In genomic region chr4:66376921-66377320, GRCh38 we compare ENCODE assay signal across 18 cellular contexts.
DNase-seq lines count a peak whose midpoint lies in the region; ATAC-seq, FAIRE-seq and TF ChIP-seq lines count a peak whose summit lies in the region.
"Had no signal": no experiment of that assay in that cellular context is flagged by ENCODE, and none has a peak within 500 bp of the region (broad histone marks: within the 10 kb centered on the region; RNA-seq: fewer than 3 reads in every experiment).

No MANE protein-coding gene starts in this region.

- H3K4me3 ChIP-seq in HepG2 (replicated peaks in 1 of 3; ENCODE audit: insufficient read depth in 1 of 3, low read depth in 2 of 3, low read length in 3 of 3) (no peak overlapping the region), right lobe of liver (no peak overlapping the region), adipocyte (ENCODE audit: low read length) (no peak overlapping the region), fibroblast of the aortic adventitia (ENCODE audit: low read depth, low read length) (no peak overlapping the region)
- H3K4me3 ChIP-seq: BLaER1 treated with 17β-estradiol and CSF1 and Interleukin-3, amounts not matched to agents 10 nM and 100 nM had no signal

- no TSS peak for BruUV-seq in HepG2 (replicated peaks; lab: Mats Ljungman, UMichigan)

- no peak for TF ChIP-seq RAD21 in HepG2 (CRISPR knock-in tag; IDR thresholded peaks at IDR 0.05)

- intact Hi-C loops in HepG2 (cut with micrococcal nuclease; ENCODE audit: unreplicated experiment): no loop called here
- intact Hi-C loops in right lobe of liver (cut with DNase I): no loop called here

- 0% methylated on average over 1 of the region's 1 CpG for WGBS in HepG2 (ENCODE audit: low lambda C conversion rate)
- 19% methylated on average over 1 of the region's 1 CpG for WGBS in right lobe of liver (ENCODE audit: insufficient coverage, low coverage, low lambda C conversion rate, missing lambda C conversion rate)

- CTCF ChIA-PET in HepG2 (lab: Yijun Ruan, JAX; ENCODE audit: low intra/inter-chr PET ratio, low total read pairs): no interaction called here

- H3K9me3 ChIP-seq in HepG2 (ENCODE audit: low read length): no peaks in the 10 kb centered on the region; the same call in 1 of the 2 replicates
- H3K9me3 ChIP-seq in right lobe of liver: no peaks in the 10 kb centered on the region
- no peaks in the 10 kb centered on the region for H3K9me3 ChIP-seq in adipocyte (ENCODE audit: control insufficient read depth, low read length)
- H3K9me3 ChIP-seq: BLaER1 treated with 17β-estradiol and CSF1 and Interleukin-3, amounts not matched to agents 10 nM and 100 nM had no signal

- DNase-seq in HepG2 (ENCODE audit: low spot score) (no peak), right lobe of liver (no peak), adipocyte (ENCODE audit: low read depth) (peak; percentile 16), fibroblast of the aortic adventitia (ENCODE audit: low read depth) (peak; percentile 38), NCI-H1417 treated with DMSO at 0.1 percent for 48 hours (lab: John Stamatoyannopoulos, UW) (no peak)
- DNase-seq in activated CD4-positive, alpha-beta T cell treated with anti-CD3 and anti-CD28 coated beads, Interleukin-2, amount 50 U/mL, for 48 hours: no peak
- DNase-seq: DMS 273 treated with DMSO at 0.1 percent for 48 hours; NCI-H1436; NCI-H2029; NCI-H2171; NCI-H446 treated with DMSO at 0.1 percent for 48 hours; NK-92 treated with Interleukin-12 subunit alpha and Interleukin-12 subunit beta, amount 100 ng/mL, for 24 hours; SIG-M5 had no signal

- TF ChIP-seq EP300 in HepG2 (IDR thresholded peaks at IDR 0.05; ENCODE audit: low read depth in 2 of 2, low read length in 2 of 2) (no peak), HepG2 (CRISPR knock-in tag; IDR thresholded peaks at IDR 0.05; ENCODE audit: borderline replicate concordance) (no peak)

- in situ Hi-C loops in HepG2 (cut with HindIII; ENCODE audit: extremely low pct_ligation_motif_present, low pct_unique_long_range_greater_than_20kb): no loop called here

- POLR2A ChIA-PET in HepG2 (lab: Yijun Ruan, JAX): no interaction called here

- H3K27me3 ChIP-seq in HepG2 (ENCODE audit: control insufficient read depth in 1 of 2, insufficient read depth in 2 of 2, low read length in 2 of 2): no peaks in the 10 kb centered on the region
- H3K27me3 ChIP-seq in right lobe of liver: no peaks in the 10 kb centered on the region
- no peaks in the 10 kb centered on the region for H3K27me3 ChIP-seq in adipocyte (replicated peaks; ENCODE audit: control insufficient read depth, insufficient read depth, low read length)
- H3K27me3 ChIP-seq: BLaER1 treated with 17β-estradiol and CSF1 and Interleukin-3, amounts not matched to agents 10 nM and 100 nM had no signal

- H3K4me1 ChIP-seq in HepG2 (ENCODE audit: insufficient read depth, low read length) (no peaks in the 10 kb centered on the region), right lobe of liver (no peaks in the 10 kb centered on the region), adipocyte (ENCODE audit: control insufficient read depth, insufficient read depth, low read length) (peaks cover 9% of the 10 kb centered on the region)

- H3K27ac ChIP-seq in HepG2 (ENCODE audit: extremely low read length, insufficient read depth, low read length): no peak overlapping the region
- H3K27ac ChIP-seq in right lobe of liver: no peak overlapping the region
- H3K27ac ChIP-seq: BLaER1 treated with 17β-estradiol and CSF1 and Interleukin-3, amounts not matched to agents 10 nM and 100 nM had no signal

- H3K9ac ChIP-seq in HepG2 (ENCODE audit: insufficient read depth, low read depth, low read length) (no peak overlapping the region), adipocyte (ENCODE audit: low read length) (no peak overlapping the region)
- H3K9ac ChIP-seq: BLaER1 treated with 17β-estradiol and CSF1 and Interleukin-3, amounts not matched to agents 10 nM and 100 nM had no signal

- H4K20me1 ChIP-seq in HepG2 (ENCODE audit: insufficient read depth, low read length): no peaks in the 10 kb centered on the region
- H4K20me1 ChIP-seq: BLaER1 treated with 17β-estradiol and CSF1 and Interleukin-3, amounts not matched to agents 10 nM and 100 nM had no signal

- ATAC-seq in HepG2 (no peak), right lobe of liver (no peak), HG03469 (IDR thresholded peaks at IDR 0.05; ENCODE audit: unreplicated experiment) (no peak)

- TF ChIP-seq CTCF in HepG2 (CRISPR knock-in tag; IDR thresholded peaks at IDR 0.05) (no peak), right lobe of liver (IDR thresholded peaks at IDR 0.05) (no peak), fibroblast of the aortic adventitia (IDR thresholded peaks at IDR 0.05; ENCODE audit: insufficient read depth, low read length) (no peak)

- FAIRE-seq in HepG2 (lab: Jason Lieb, UNC): no peak
- FAIRE-seq: A204.1, GM12892, H1 had no signal

- no peak overlapping the region for H3K4me2 ChIP-seq in HepG2 (ENCODE audit: low read depth, low read length)
- H3K4me2 ChIP-seq: BLaER1 treated with 17β-estradiol and CSF1 and Interleukin-3, amounts not matched to agents 10 nM and 100 nM had no signal

- H2AFZ ChIP-seq in HepG2 (ENCODE audit: low read length): no peak overlapping the region

- H3K79me2 ChIP-seq in HepG2 (ENCODE audit: insufficient read depth, low read length): no peaks in the 10 kb centered on the region

- no peak for TF ChIP-seq POLR2A in HepG2 (IDR thresholded peaks at IDR 0.05; ENCODE audit: insufficient read depth in 1 of 2, low read depth in 2 of 2, low read length in 2 of 2)
- TF ChIP-seq POLR2A in right lobe of liver (IDR thresholded peaks at IDR 0.05): no peak

- H3K36me3 ChIP-seq in HepG2 (replicated peaks in 1 of 2; ENCODE audit: control insufficient read depth in 1 of 2, insufficient read depth in 2 of 2, low read length in 2 of 2) (no peaks in the 10 kb centered on the region), right lobe of liver (no peaks in the 10 kb centered on the region), adipocyte (ENCODE audit: control insufficient read depth, insufficient read depth, low read length, severe bottlenecking) (no peaks in the 10 kb centered on the region)
- H3K36me3 ChIP-seq: BLaER1 treated with 17β-estradiol and CSF1 and Interleukin-3, amounts not matched to agents 10 nM and 100 nM had no signal

TF ChIP-seq in HepG2, 621 proteins besides CTCF, POLR2A, EP300 and RAD21:
- TF ChIP-seq FOXK1 (CRISPR knock-in tag; IDR thresholded peaks at IDR 0.05; ENCODE audit: borderline replicate concordance, low read depth): no peak
- peak; percentile 32 for TF ChIP-seq ATF7 (IDR thresholded peaks at IDR 0.05)
- no peak for TF ChIP-seq ATF7 (CRISPR knock-in tag; IDR thresholded peaks at IDR 0.05)
TF ChIP-seq in HepG2: peak in this region for 1.

Comparison
In these comparisons a context has a peak if more than half of its experiments do, and no peak if none do; other contexts are left out.
1. DNase-seq: peak in adipocyte (single experiment) and fibroblast of the aortic adventitia (single experiment); none in HepG2 (single experiment), right lobe of liver (0 of 3), activated CD4-positive, alpha-beta T cell treated with anti-CD3 and anti-CD28 coated beads, Interleukin-2, amount 50 U/mL, for 48 hours (0 of 2) and NCI-H1417 treated with DMSO at 0.1 percent for 48 hours (single experiment).